In genomic region chrX:47264507-47265173, GRCh38 we compare ENCODE assay signal across 10 cellular contexts. TPM values are rescaled to one million over a fixed set of nuclear protein-coding genes. Genes with fewer than 3 reads are reported as not detected.
DNase-seq lines count a peak whose midpoint lies in the region; FAIRE-seq and TF ChIP-seq lines count a peak whose summit lies in the region.
"Had no signal": no experiment of that assay in that cellular context is flagged by ENCODE, and none has a peak within 500 bp of the region (broad histone marks: within the 10 kb centered on the region; RNA-seq: fewer than 3 reads in every experiment).

No MANE protein-coding gene starts in this region.

- FAIRE-seq in endothelial cell of umbilical vein (lab: Jason Lieb, UNC) = peak; percentile 83
- FAIRE-seq in urothelium cell line (lab: Jason Lieb, UNC) = no peak

- dilution Hi-C loops in endothelial cell of umbilical vein (cut with MboI; ENCODE audit: extremely low pct_ligation_motif_present, low sequenced_read_pairs) = no loop called here

- peaks cover 3% of the 10 kb centered on the region for H3K4me1 ChIP-seq in endothelial cell of umbilical vein (ENCODE audit: control insufficient read depth, extremely low read depth, insufficient read depth, low read length)
- H3K4me1 ChIP-seq in OCI-LY7 (ENCODE audit: insufficient read depth, low read length, poor library complexity, severe bottlenecking) = no peaks in the 10 kb centered on the region

- no peaks in the 10 kb centered on the region for H3K9me3 ChIP-seq in endothelial cell of umbilical vein (replicated peaks; ENCODE audit: control insufficient read depth, insufficient read depth, low read length)
- H3K9me3 ChIP-seq in OCI-LY7 (ENCODE audit: low read length) = no peaks in the 10 kb centered on the region

- CTCF ChIA-PET in endothelial cell of umbilical vein (lab: Charles Lee) (interaction anchor here (0.6 to 1.4 kb wide), 2 partner anchors 14 to 20 kb away, joined by 3 read pairs; no protein-coding TSS in a partner anchor), OCI-LY7 (lab: Charles Lee; ENCODE audit: unreplicated experiment) (no interaction called here)

- intact Hi-C loops in endothelial cell of umbilical vein (cut with micrococcal nuclease) = no loop called here
- intact Hi-C loops in OCI-LY7 (cut with micrococcal nuclease; ENCODE audit: unreplicated experiment) = no loop called here

- H3K9me2 ChIP-seq in OCI-LY7 (ENCODE audit: insufficient read depth, low read length) = no peaks in the 10 kb centered on the region

- H3K4me2 ChIP-seq in endothelial cell of umbilical vein (ENCODE audit: insufficient read depth, low read length) = no peak overlapping the region
- H3K4me2 ChIP-seq in OCI-LY7 (ENCODE audit: low read length) = no peak overlapping the region

- H4K20me1 ChIP-seq in endothelial cell of umbilical vein (replicated peaks; ENCODE audit: control insufficient read depth, extremely low read depth, insufficient read depth, low read length) = no peaks in the 10 kb centered on the region
- H4K20me1 ChIP-seq in OCI-LY7 (ENCODE audit: insufficient read depth, low read length) = no peaks in the 10 kb centered on the region

- no peak overlapping the region for H3K9ac ChIP-seq in endothelial cell of umbilical vein (replicated peaks; ENCODE audit: extremely low read depth, insufficient read depth, low read length)

- TF ChIP-seq CTCF in endothelial cell of umbilical vein (IDR thresholded peaks at IDR 0.05; ENCODE audit: extremely low read depth in 1 of 2, insufficient read depth in 1 of 2, low read depth in 1 of 2, low read length in 2 of 2) = no peak
- TF ChIP-seq CTCF in OCI-LY7 (conservative IDR thresholded peaks at IDR 0.05; ENCODE audit: low read length) = no peak

- no peaks in the 10 kb centered on the region for H3K36me3 ChIP-seq in endothelial cell of umbilical vein (ENCODE audit: control insufficient read depth in 2 of 2, extremely low read depth in 1 of 2, insufficient read depth in 2 of 2, low read length in 2 of 2)
- H3K36me3 ChIP-seq in OCI-LY7 (ENCODE audit: insufficient read depth, low read length) = no peaks in the 10 kb centered on the region

- peak; percentile 8 for DNase-seq in stimulated activated CD4-positive, alpha-beta T cell treated with anti-CD3 and anti-CD28 coated beads, Interleukin-15, amount 100 ng/mL, for 24 hours
- DNase-seq in stimulated activated CD4-positive, alpha-beta T cell treated with anti-CD3 and anti-CD28 coated beads, Interleukin-4, amount 100 ng/mL, for 1 hour = no peak
- DNase-seq in RKO (ENCODE audit: low spot score) (peak; percentile 60), endothelial cell of umbilical vein (ENCODE audit: low read depth, low spot score) (peak; percentile 30), urothelium cell line (ENCODE audit: low spot score) (peak; percentile 68), OCI-LY7 (ENCODE audit: low spot score) (no peak), NCI-H2196 treated with DMSO at 0.1 percent for 48 hours (lab: John Stamatoyannopoulos, UW; ENCODE audit: unreplicated experiment) (no peak), COR-L47 (lab: John Stamatoyannopoulos, UW) (no peak)
- DNase-seq: NCI-H1105 treated with DMSO at 0.1 percent for 48 hours; stimulated activated CD8-positive, alpha-beta memory T cell treated with anti-CD3 and anti-CD28 coated beads, Interleukin-4, amount 100 ng/mL, for 48 hours had no signal

- H3K4me3 ChIP-seq in endothelial cell of umbilical vein (replicated peaks in 1 of 3; ENCODE audit: insufficient read depth in 1 of 3, low read depth in 1 of 3, low read length in 3 of 3) = no peak overlapping the region
- H3K4me3 ChIP-seq in OCI-LY7 (ENCODE audit: low read depth, low read length, poor library complexity, severe bottlenecking) = no peak overlapping the region

- POLR2A ChIA-PET in endothelial cell of umbilical vein (lab: Charles Lee) = no interaction called here
- POLR2A ChIA-PET in OCI-LY7 (lab: Charles Lee) = no interaction called here

- H3K9me1 ChIP-seq in endothelial cell of umbilical vein (replicated peaks; ENCODE audit: control insufficient read depth, extremely low read depth, insufficient read depth, low read length) = no peaks in the 10 kb centered on the region

- H3K79me2 ChIP-seq in endothelial cell of umbilical vein (ENCODE audit: control insufficient read depth, insufficient read depth, low read length) = no peaks in the 10 kb centered on the region
- no peaks in the 10 kb centered on the region for H3K79me2 ChIP-seq in OCI-LY7 (ENCODE audit: insufficient read depth, low read depth, low read length)

- TF ChIP-seq POLR2A in endothelial cell of umbilical vein (IDR thresholded peaks at IDR 0.05; ENCODE audit: low read depth, low read length) = no peak

- peak overlapping the region; percentile 29 for H3K27ac ChIP-seq in endothelial cell of umbilical vein (ENCODE audit: insufficient read depth, low read depth, low read length)
- H3K27ac ChIP-seq in OCI-LY7 (ENCODE audit: low read depth, low read length, poor library complexity, severe bottlenecking) = no peak overlapping the region

- BruUV-seq in endothelial cell of umbilical vein (replicated peaks; lab: Mats Ljungman, UMichigan) = no TSS peak
- no TSS peak for BruUV-seq in OCI-LY7 (replicated peaks; lab: Mats Ljungman, UMichigan)

- peak overlapping the region; percentile 76 for H2AFZ ChIP-seq in endothelial cell of umbilical vein (ENCODE audit: low read depth, low read length)
- H2AFZ ChIP-seq in OCI-LY7 (ENCODE audit: low read length) = no peak overlapping the region

- no peaks in the 10 kb centered on the region for H3K27me3 ChIP-seq in endothelial cell of umbilical vein (ENCODE audit: control insufficient read depth in 2 of 2, insufficient read depth in 2 of 2, low read length in 2 of 2)

TF ChIP-seq in endothelial cell of umbilical vein, 7 proteins besides CTCF, POLR2A, EP300 and RAD21:
- peak; percentile 68 for TF ChIP-seq FOS (IDR thresholded peaks at IDR 0.05; ENCODE audit: borderline replicate concordance, insufficient read depth, low read length)
- TF ChIP-seq JUN (IDR thresholded peaks at IDR 0.05; ENCODE audit: borderline replicate concordance, insufficient read depth, insufficient read length, low read depth) = peak; percentile 68
- no peak for TF ChIP-seq POLR2AphosphoS5 (IDR thresholded peaks at IDR 0.05; ENCODE audit: insufficient read depth, low read depth, low read length)
- no peak for TF ChIP-seq GATA2 (IDR thresholded peaks at IDR 0.05; ENCODE audit: insufficient read depth, insufficient read length, low read depth, low read length)
TF ChIP-seq in endothelial cell of umbilical vein: peak in this region for 2.

RNA-seq across cellular contexts. Expression of gene USP11, which starts 31.8 kb away (rescaled TPM):
- 34.7 and 36.4 TPM in 2 replicates for total RNA-seq in endothelial cell of umbilical vein
- 20.7 and 24.0 TPM in 2 replicates for polyA plus RNA-seq in endothelial cell of umbilical vein
- 13.9 and 15.0 TPM in 2 replicates for polyA plus RNA-seq in endothelial cell of umbilical vein (2011; cell fraction: cytosol; rRNA removed)
- polyA plus RNA-seq in endothelial cell of umbilical vein (2011; cell fraction: nucleus; rRNA removed) = 75.1 and 84.3 TPM in 2 replicates
- polyA plus RNA-seq in endothelial cell of umbilical vein (2012) = 36.6 and 41.4 TPM in 2 replicates
- 55.1 and 65.1 TPM in 2 replicates for polyA minus RNA-seq in endothelial cell of umbilical vein
- polyA minus RNA-seq in endothelial cell of umbilical vein (2011; cell fraction: cytosol; rRNA and poly(A)+ RNA removed) = 58.6 TPM
- polyA minus RNA-seq in endothelial cell of umbilical vein (2011; cell fraction: nucleus; rRNA and poly(A)+ RNA removed) = 34.4 and 43.3 TPM in 2 replicates
- 46.5 and 49.3 TPM in 2 replicates for total RNA-seq in OCI-LY7 (2014; rRNA removed; shearing (Covaris generic))
- 91.8 and 106 TPM in 2 replicates for total RNA-seq in OCI-LY7 (2022)

RNA-seq across cellular contexts. Expression of gene CDK16, which starts 46.2 kb away (rescaled TPM):
- total RNA-seq in endothelial cell of umbilical vein = 99.2 and 99.9 TPM in 2 replicates
- 149 and 182 TPM in 2 replicates for polyA plus RNA-seq in endothelial cell of umbilical vein
- 128 and 143 TPM in 2 replicates for polyA plus RNA-seq in endothelial cell of umbilical vein (2011; cell fraction: cytosol; rRNA removed)
- polyA plus RNA-seq in endothelial cell of umbilical vein (2011; cell fraction: nucleus; rRNA removed) = 239 and 246 TPM in 2 replicates
- 91.7 and 92.9 TPM in 2 replicates for polyA plus RNA-seq in endothelial cell of umbilical vein (2012)
- 130 and 154 TPM in 2 replicates for polyA minus RNA-seq in endothelial cell of umbilical vein
- 229 TPM for polyA minus RNA-seq in endothelial cell of umbilical vein (2011; cell fraction: cytosol; rRNA and poly(A)+ RNA removed)
- polyA minus RNA-seq in endothelial cell of umbilical vein (2011; cell fraction: nucleus; rRNA and poly(A)+ RNA removed) = 47.6 and 54.2 TPM in 2 replicates
- total RNA-seq in OCI-LY7 (2014; rRNA removed; shearing (Covaris generic)) = 49.3 and 68.5 TPM in 2 replicates
- 86.1 and 98.9 TPM in 2 replicates for total RNA-seq in OCI-LY7 (2022)

Comparison
In these comparisons a context has a peak if more than half of its experiments do, and no peak if none do; other contexts are left out.
1. DNase-seq: peak in stimulated activated CD4-positive, alpha-beta T cell treated with anti-CD3 and anti-CD28 coated beads, Interleukin-15, amount 100 ng/mL, for 24 hours (single experiment), RKO (single experiment), endothelial cell of umbilical vein (single experiment) and urothelium cell line (single experiment); none in stimulated activated CD4-positive, alpha-beta T cell treated with anti-CD3 and anti-CD28 coated beads, Interleukin-4, amount 100 ng/mL, for 1 hour (single experiment), OCI-LY7 (single experiment), NCI-H2196 treated with DMSO at 0.1 percent for 48 hours (single experiment) and COR-L47 (single experiment).